In the genomic region with DNA sequence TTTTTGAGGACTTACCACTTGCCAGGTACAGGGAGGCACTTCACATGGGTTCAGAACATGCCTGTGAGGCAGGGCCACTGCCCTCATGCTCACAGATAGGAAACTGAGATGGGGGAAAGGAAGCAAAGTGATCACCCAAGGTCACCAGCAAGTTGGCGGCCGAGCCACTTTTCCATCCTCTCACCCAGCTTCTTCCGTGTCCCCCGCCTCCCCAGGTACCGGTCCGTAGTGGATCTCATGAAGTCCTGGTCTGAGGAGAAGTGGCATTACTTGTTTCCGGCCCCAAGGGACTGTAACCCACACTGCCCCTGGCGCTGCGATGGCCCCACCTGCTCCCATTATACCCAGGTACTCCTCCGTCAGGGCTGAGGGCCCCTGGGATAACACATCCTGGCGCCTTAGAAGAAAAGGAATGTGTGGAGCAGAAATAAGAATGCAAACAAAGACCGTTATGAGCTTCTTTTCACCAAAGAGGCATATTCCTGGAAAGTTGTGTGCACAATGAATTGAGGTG, we compare ENCODE assay signal across 25 cellular contexts. TPM values are rescaled to one million over a fixed set of nuclear protein-coding genes. Genes with fewer than 3 reads are reported as not detected.
DNase-seq lines count a peak whose midpoint lies in the region; ATAC-seq, FAIRE-seq and TF ChIP-seq lines count a peak whose summit lies in the region.
"Had no signal": no experiment of that assay in that cellular context is flagged by ENCODE, and none has a peak within 500 bp of the region (broad histone marks: within the 10 kb centered on the region; RNA-seq: fewer than 3 reads in every experiment).

No MANE protein-coding gene starts in this region.

- TF ChIP-seq CTCF in GM23338 (conservative IDR thresholded peaks at IDR 0.05; ENCODE audit: low read depth in 2 of 2) = no peak
- no peak for TF ChIP-seq CTCF in IMR-90 (conservative IDR thresholded peaks at IDR 0.05; ENCODE audit: low read depth, low read length)
- TF ChIP-seq CTCF in H1 (IDR thresholded peaks at IDR 0.05; ENCODE audit: control extremely low read depth in 1 of 3, insufficient read depth in 1 of 3, low read depth in 1 of 3, low read length in 3 of 3) = no peak
- no peak for TF ChIP-seq CTCF in osteoblast (IDR thresholded peaks at IDR 0.05; ENCODE audit: extremely low read depth, low read depth, low read length)
- TF ChIP-seq CTCF in hepatocyte (IDR thresholded peaks at IDR 0.05; ENCODE audit: poor library complexity) = no peak

- TF ChIP-seq POLR2A in IMR-90 (IDR thresholded peaks at IDR 0.05; ENCODE audit: low read depth, low read length) = no peak
- no peak for TF ChIP-seq POLR2A in H1 (IDR thresholded peaks at IDR 0.05; ENCODE audit: control extremely low read depth in 1 of 2, low read depth in 2 of 2, low read length in 2 of 2)

- H3K4me3 ChIP-seq in GM23338 (no peak overlapping the region), IMR-90 (ENCODE audit: insufficient read depth, low read depth, low read length) (no peak overlapping the region), H1 (ENCODE audit: extremely low read depth in 1 of 4, insufficient read depth in 2 of 4, low read depth in 3 of 4, low read length in 4 of 4) (no peak overlapping the region), osteoblast (ENCODE audit: insufficient read depth, low read length) (no peak overlapping the region), hepatocyte (no peak overlapping the region)
- H3K4me3 ChIP-seq: A549; BLaER1 treated with 17β-estradiol and CSF1 and Interleukin-3, amounts not matched to agents 10 nM and 100 nM had no signal

- no peaks in the 10 kb centered on the region for H3K4me1 ChIP-seq in GM23338 (ENCODE audit: insufficient read depth)
- no peaks in the 10 kb centered on the region for H3K4me1 ChIP-seq in IMR-90 (ENCODE audit: control insufficient read depth, insufficient read depth, low read length)
- H3K4me1 ChIP-seq in H1 (replicated peaks in 1 of 4; ENCODE audit: control insufficient read depth in 3 of 4, insufficient read depth in 4 of 4, low read length in 3 of 4) = no peaks in the 10 kb centered on the region
- H3K4me1 ChIP-seq in osteoblast (ENCODE audit: insufficient read depth, low read length) = no peaks in the 10 kb centered on the region
- H3K4me1 ChIP-seq in hepatocyte (ENCODE audit: insufficient read depth) = no peaks in the 10 kb centered on the region
- H3K4me1 ChIP-seq: A549; BE2C; BLaER1 treated with 17β-estradiol and CSF1 and Interleukin-3, amounts not matched to agents 10 nM and 100 nM had no signal

- H3K36me3 ChIP-seq in GM23338 (ENCODE audit: insufficient read depth) (no peaks in the 10 kb centered on the region), IMR-90 (ENCODE audit: control insufficient read depth, insufficient read depth, low read length) (no peaks in the 10 kb centered on the region), H1 (ENCODE audit: control insufficient read depth in 2 of 4, insufficient read depth in 4 of 4, low read length in 3 of 4) (no peaks in the 10 kb centered on the region), osteoblast (ENCODE audit: insufficient read depth, low read length) (no peaks in the 10 kb centered on the region), hepatocyte (replicated peaks; ENCODE audit: insufficient read depth, low read depth) (no peaks in the 10 kb centered on the region)
- H3K36me3 ChIP-seq: BE2C; BLaER1 treated with 17β-estradiol and CSF1 and Interleukin-3, amounts not matched to agents 10 nM and 100 nM had no signal

- H3K18ac ChIP-seq in IMR-90 (ENCODE audit: low read depth, low read length) (no peak overlapping the region), H1 (ENCODE audit: extremely low read depth, low read length) (no peak overlapping the region)

- H2AK9ac ChIP-seq in IMR-90 (replicated peaks; ENCODE audit: low read depth, low read length, poor library complexity) = no peak overlapping the region

- intact Hi-C loops in IMR-90 (cut with micrococcal nuclease) = no loop called here

- H2BK15ac ChIP-seq in IMR-90 (ENCODE audit: low read depth, low read length) (no peak overlapping the region), H1 (ENCODE audit: low read length) (no peak overlapping the region)

- no peak overlapping the region for H3K56ac ChIP-seq in IMR-90 (ENCODE audit: extremely low read depth, insufficient read depth, low read length)
- H3K56ac ChIP-seq in H1 (replicated peaks; ENCODE audit: insufficient read length, low read depth, low read length) = no peak overlapping the region

- H3K9ac ChIP-seq in IMR-90 (ENCODE audit: low read depth, low read length) = no peak overlapping the region
- no peak overlapping the region for H3K9ac ChIP-seq in H1 (replicated peaks in 1 of 4; ENCODE audit: extremely low read depth in 1 of 4, low read depth in 3 of 4, low read length in 3 of 4)
- H3K9ac ChIP-seq: BLaER1 treated with 17β-estradiol and CSF1 and Interleukin-3, amounts not matched to agents 10 nM and 100 nM had no signal

- WGBS in IMR-90 (ENCODE audit: extremely low coverage in 2 of 2, insufficient read length in 1 of 2), 2 experiments = no CpG with 5 or more reads among the region's 12 CpGs
- WGBS in H1 (ENCODE audit: extremely low coverage in 1 of 2, insufficient coverage in 1 of 2, insufficient read length in 1 of 2, insufficient replicate concordance in 2 of 2, low coverage in 1 of 2, low lambda C conversion rate in 2 of 2, missing lambda C conversion rate in 1 of 2), 2 experiments = 84% methylated on average over 12 of the region's 12 CpGs; no CpG with 5 or more reads in 1 of the 2 experiments
- 88% methylated on average over 12 of the region's 12 CpGs for WGBS in hepatocyte (ENCODE audit: low lambda C conversion rate, missing lambda C conversion rate)

- POLR2A ChIA-PET in IMR-90 (lab: Charles Lee; ENCODE audit: unreplicated experiment) = no interaction called here
- POLR2A ChIA-PET in H1 (lab: Charles Lee; ENCODE audit: partially characterized antibody) = no interaction called here
- POLR2A ChIA-PET in activated CD4-positive, alpha-beta T cell treated with anti-CD3 and anti-CD28 coated beads, Interleukin-2, amount 10 ng/mL, durations not matched to agents 7 days and 5 days (lab: Charles Lee) = no interaction called here

- H3K27ac ChIP-seq in GM23338 (ENCODE audit: low read depth) (no peak overlapping the region), IMR-90 (ENCODE audit: insufficient read depth, low read length) (no peak overlapping the region), H1 (ENCODE audit: low read depth, low read length) (no peak overlapping the region), osteoblast (ENCODE audit: low read depth, low read length) (no peak overlapping the region), hepatocyte (no peak overlapping the region)
- H3K27ac ChIP-seq: A549; BLaER1 treated with 17β-estradiol and CSF1 and Interleukin-3, amounts not matched to agents 10 nM and 100 nM had no signal

- H2AFZ ChIP-seq in GM23338 (peak overlapping the region; percentile 72), IMR-90 (replicated peaks; ENCODE audit: low read length, poor library complexity) (peak overlapping the region; percentile 27), H1 (ENCODE audit: low read length) (no peak overlapping the region), osteoblast (ENCODE audit: low read length) (peak overlapping the region; percentile 66), hepatocyte (no peak overlapping the region)

- H2AK5ac ChIP-seq in IMR-90 (ENCODE audit: low read depth, low read length) (no peak overlapping the region), H1 (ENCODE audit: low read depth, low read length) (no peak overlapping the region)

- H2BK12ac ChIP-seq in H1 (ENCODE audit: low read depth, low read length) = no peak overlapping the region

- H3K79me1 ChIP-seq in IMR-90 (ENCODE audit: low read depth in 1 of 2, low read length in 2 of 2) = no peaks in the 10 kb centered on the region
- H3K79me1 ChIP-seq in H1 (ENCODE audit: low read depth, low read length) = no peaks in the 10 kb centered on the region

- dilution Hi-C loops in IMR-90 (cut with HindIII; ENCODE audit: low sequenced_read_pairs, unreplicated experiment) = no loop called here

- H3F3A ChIP-seq in GM23338 (replicated peaks; ENCODE audit: low read depth) = no peaks in the 10 kb centered on the region

- H4K20me1 ChIP-seq in GM23338 (replicated peaks; ENCODE audit: insufficient read depth) (no peaks in the 10 kb centered on the region), IMR-90 (ENCODE audit: insufficient read depth, low read length) (no peaks in the 10 kb centered on the region), H1 (replicated peaks in 1 of 2; ENCODE audit: control insufficient read depth in 1 of 2, insufficient read depth in 2 of 2, low read length in 2 of 2) (no peaks in the 10 kb centered on the region), osteoblast (ENCODE audit: insufficient read depth, low read length) (no peaks in the 10 kb centered on the region), hepatocyte (ENCODE audit: insufficient read depth, poor library complexity, severe bottlenecking) (no peaks in the 10 kb centered on the region)
- H4K20me1 ChIP-seq: BLaER1 treated with 17β-estradiol and CSF1 and Interleukin-3, amounts not matched to agents 10 nM and 100 nM had no signal

- no peak overlapping the region for H3K4me3 Mint-ChIP-seq in GM23338
- no peak overlapping the region for H3K4me3 Mint-ChIP-seq in activated CD4-positive, alpha-beta T cell treated with anti-CD3 and anti-CD28 coated beads, Interleukin-2, amount 10 ng/mL, durations not matched to agents 7 days and 5 days
- H3K4me3 Mint-ChIP-seq: CD14-positive monocyte; CD4-positive, alpha-beta T cell; CD8-positive, alpha-beta memory T cell; H9 had no signal

- H3K14ac ChIP-seq in IMR-90 (replicated peaks; ENCODE audit: low read depth, low read length) (no peak overlapping the region), H1 (ENCODE audit: insufficient read length) (no peak overlapping the region)

- in situ Hi-C loops in IMR-90 (cut with MboI; ENCODE audit: low sequenced_read_pairs) = no loop called here

- H2BK20ac ChIP-seq in IMR-90 (ENCODE audit: low read depth, low read length) (no peak overlapping the region), H1 (ENCODE audit: low read length) (no peak overlapping the region)

- BruUV-seq in IMR-90 (replicated peaks; lab: Mats Ljungman, UMichigan) = no TSS peak

- ATAC-seq in GM23338 (no peak), IMR-90 (ENCODE audit: low read depth) (no peak), GM19467 (IDR thresholded peaks at IDR 0.05; ENCODE audit: unreplicated experiment) (no peak)
- ATAC-seq: A549, HCT116 had no signal

- H3K9me3 Mint-ChIP-seq in GM23338 = no peaks in the 10 kb centered on the region
- H3K9me3 Mint-ChIP-seq in activated CD4-positive, alpha-beta T cell treated with anti-CD3 and anti-CD28 coated beads, Interleukin-2, amount 10 ng/mL, durations not matched to agents 7 days and 5 days = no peaks in the 10 kb centered on the region
- H3K9me3 Mint-ChIP-seq: CD14-positive monocyte; CD4-positive, alpha-beta T cell; CD8-positive, alpha-beta memory T cell; H9 had no signal

- H4K5ac ChIP-seq in IMR-90 (ENCODE audit: low read depth, low read length) (no peak overlapping the region), H1 (ENCODE audit: insufficient read length, low read depth, low read length) (no peak overlapping the region)

- no peak for FAIRE-seq in H1 (lab: Jason Lieb, UNC)
- FAIRE-seq: A549, D721Med, G401.6, GM12892 had no signal

- H4K91ac ChIP-seq in IMR-90 (ENCODE audit: insufficient read depth, low read depth, low read length) (no peak overlapping the region), H1 (replicated peaks; ENCODE audit: insufficient read length, low read length) (no peak overlapping the region)

- no peaks in the 10 kb centered on the region for H3K27me3 ChIP-seq in GM23338 (ENCODE audit: insufficient read depth)
- peaks cover 13% of the 10 kb centered on the region; the same call in 1 of the 2 replicates for H3K27me3 ChIP-seq in IMR-90 (ENCODE audit: control insufficient read depth, insufficient read depth, low read length)
- H3K27me3 ChIP-seq in H1 (replicated peaks in 1 of 4; ENCODE audit: control insufficient read depth in 3 of 4, extremely low read depth in 1 of 4, insufficient read depth in 3 of 4, low read length in 3 of 4) = no peaks in the 10 kb centered on the region
- no peaks in the 10 kb centered on the region for H3K27me3 ChIP-seq in osteoblast (ENCODE audit: insufficient read depth, low read length)
- H3K27me3 ChIP-seq in hepatocyte = no peaks in the 10 kb centered on the region
- H3K27me3 ChIP-seq: BE2C; BLaER1 treated with 17β-estradiol and CSF1 and Interleukin-3, amounts not matched to agents 10 nM and 100 nM had no signal

- no peak overlapping the region for H3K4me2 ChIP-seq in GM23338
- no peak overlapping the region for H3K4me2 ChIP-seq in IMR-90 (ENCODE audit: low read depth, low read length)
- no peak overlapping the region for H3K4me2 ChIP-seq in H1 (ENCODE audit: insufficient read depth in 1 of 2, low read depth in 2 of 2, low read length in 2 of 2)
- H3K4me2 ChIP-seq in osteoblast (ENCODE audit: insufficient read depth, low read length) = no peak overlapping the region
- no peak overlapping the region for H3K4me2 ChIP-seq in hepatocyte
- H3K4me2 ChIP-seq: A549; BLaER1 treated with 17β-estradiol and CSF1 and Interleukin-3, amounts not matched to agents 10 nM and 100 nM had no signal

- no peak overlapping the region for H3K27ac Mint-ChIP-seq in GM23338
- H3K27ac Mint-ChIP-seq in activated CD4-positive, alpha-beta T cell treated with anti-CD3 and anti-CD28 coated beads, Interleukin-2, amount 10 ng/mL, durations not matched to agents 7 days and 5 days = no peak overlapping the region
- H3K27ac Mint-ChIP-seq: CD14-positive monocyte; CD4-positive, alpha-beta T cell; H9 had no signal

- DNase-seq in GM23338 (ENCODE audit: low spot score) (no peak), IMR-90 (no peak), H1 (ENCODE audit: low read depth in 1 of 2, low spot score in 2 of 2) (no peak), osteoblast (ENCODE audit: insufficient read length, low spot score, missing footprints) (no peak), nucleus accumbens (lab: John Stamatoyannopoulos, UW) (no peak), hepatocyte (ENCODE audit: low spot score) (no peak)
- no peak for DNase-seq in activated CD4-positive, alpha-beta T cell treated with anti-CD3 and anti-CD28 coated beads, Interleukin-2, amount 10 ng/mL, durations not matched to agents 7 days and 5 days
- DNase-seq: 8988T; ACHN; AML-193; BE2C; CD4-positive, alpha-beta T cell; CD8-positive, alpha-beta memory T cell; DMS 273 treated with DMSO at 0.1 percent for 48 hours; DND-41; H9 had no signal

- H3K4me1 Mint-ChIP-seq in GM23338 = peaks cover 5% of the 10 kb centered on the region; the same call in 2 of the 3 replicates
- H3K4me1 Mint-ChIP-seq in activated CD4-positive, alpha-beta T cell treated with anti-CD3 and anti-CD28 coated beads, Interleukin-2, amount 10 ng/mL, durations not matched to agents 7 days and 5 days = no peaks in the 10 kb centered on the region
- H3K4me1 Mint-ChIP-seq: CD14-positive monocyte; CD8-positive, alpha-beta memory T cell had no signal

- H3K9me2 ChIP-seq in GM23338 (ENCODE audit: insufficient read depth) (no peaks in the 10 kb centered on the region), hepatocyte (replicated peaks; ENCODE audit: insufficient read depth) (no peaks in the 10 kb centered on the region)

- H3K9me3 ChIP-seq in IMR-90 (ENCODE audit: control insufficient read depth, insufficient read depth, low read length) (no peaks in the 10 kb centered on the region), H1 (ENCODE audit: insufficient read depth in 2 of 2, low read depth in 1 of 2, low read length in 1 of 2) (no peaks in the 10 kb centered on the region), osteoblast (ENCODE audit: low read depth, low read length) (no peaks in the 10 kb centered on the region), hepatocyte (ENCODE audit: low read depth) (no peaks in the 10 kb centered on the region)
- H3K9me3 ChIP-seq: A549; BE2C; BLaER1 treated with 17β-estradiol and CSF1 and Interleukin-3, amounts not matched to agents 10 nM and 100 nM had no signal

- no peaks in the 10 kb centered on the region for H3K9me1 ChIP-seq in IMR-90 (ENCODE audit: insufficient read depth, low read length)

- H3K23me2 ChIP-seq in H1 (ENCODE audit: low read depth, low read length) = no peaks in the 10 kb centered on the region

- no peaks in the 10 kb centered on the region for H3K36me3 Mint-ChIP-seq in GM23338 (ENCODE audit: low read depth)
- no peaks in the 10 kb centered on the region for H3K36me3 Mint-ChIP-seq in activated CD4-positive, alpha-beta T cell treated with anti-CD3 and anti-CD28 coated beads, Interleukin-2, amount 10 ng/mL, durations not matched to agents 7 days and 5 days (ENCODE audit: low read depth)
- H3K36me3 Mint-ChIP-seq: CD14-positive monocyte; CD8-positive, alpha-beta memory T cell had no signal

- no peak for TF ChIP-seq RAD21 in IMR-90 (IDR thresholded peaks at IDR 0.05; ENCODE audit: low read length)
- no peak for TF ChIP-seq RAD21 in H1 (IDR thresholded peaks at IDR 0.05 in 1 of 2, conservative IDR thresholded peaks at IDR 0.05 in 1 of 2; ENCODE audit: low read depth in 2 of 2, low read length in 2 of 2)

- H2BK120ac ChIP-seq in IMR-90 (ENCODE audit: low read depth, low read length) = no peak overlapping the region
- no peak overlapping the region for H2BK120ac ChIP-seq in H1 (replicated peaks; ENCODE audit: low read depth, low read length)

- H3K23ac ChIP-seq in IMR-90 (ENCODE audit: low read depth, low read length) (no peak overlapping the region), H1 (ENCODE audit: insufficient read length) (no peak overlapping the region)

- no peaks in the 10 kb centered on the region for H3K27me3 Mint-ChIP-seq in GM23338 (ENCODE audit: insufficient read depth, low read depth, poor library complexity)
- no peaks in the 10 kb centered on the region for H3K27me3 Mint-ChIP-seq in activated CD4-positive, alpha-beta T cell treated with anti-CD3 and anti-CD28 coated beads, Interleukin-2, amount 10 ng/mL, durations not matched to agents 7 days and 5 days
- H3K27me3 Mint-ChIP-seq: CD4-positive, alpha-beta T cell had no signal

- H3K4ac ChIP-seq in IMR-90 (ENCODE audit: low read depth, low read length) (no peak overlapping the region), H1 (replicated peaks; ENCODE audit: insufficient read length, low read depth, low read length) (no peak overlapping the region)

- no peak overlapping the region for H4K8ac ChIP-seq in IMR-90 (ENCODE audit: low read depth in 2 of 2, low read length in 2 of 2)
- peak overlapping the region; percentile 38; the same call in 1 of the 2 replicates for H4K8ac ChIP-seq in H1 (ENCODE audit: extremely low read depth, insufficient read depth, low read length)

- CTCF ChIA-PET in IMR-90 (lab: Yijun Ruan, JAX) = interaction anchor here (0.6 kb wide), 1 partner anchor 48 kb away, joined by 3 read pairs; no protein-coding TSS in a partner anchor
- CTCF ChIA-PET in H1 (lab: Charles Lee; ENCODE audit: partially characterized antibody) = interaction anchor here (0.7 to 1.7 kb wide), 5 partner anchors 33 to 161 kb away, joined by 3 to 6 read pairs (median 3); no protein-coding TSS in a partner anchor
- CTCF ChIA-PET in activated CD4-positive, alpha-beta T cell treated with anti-CD3 and anti-CD28 coated beads, Interleukin-2, amount 10 ng/mL, durations not matched to agents 7 days and 5 days (lab: Charles Lee) = interaction anchor here (1.2 kb wide), 1 partner anchor 11 kb away, joined by 3 read pairs; no protein-coding TSS in a partner anchor

- no peak overlapping the region for H2BK5ac ChIP-seq in IMR-90 (ENCODE audit: low read depth, low read length, poor library complexity, severe bottlenecking)
- H2BK5ac ChIP-seq in H1 (ENCODE audit: low read depth, low read length) = no peak overlapping the region

- H3K79me2 ChIP-seq in GM23338 (replicated peaks; ENCODE audit: insufficient read depth) = no peaks in the 10 kb centered on the region
- no peaks in the 10 kb centered on the region for H3K79me2 ChIP-seq in H1 (ENCODE audit: control insufficient read depth in 1 of 2, insufficient read depth in 2 of 2, low read length in 2 of 2)
- H3K79me2 ChIP-seq in osteoblast (ENCODE audit: insufficient read depth, low read length) = no peaks in the 10 kb centered on the region
- H3K79me2 ChIP-seq in hepatocyte = no peaks in the 10 kb centered on the region

- TF ChIP-seq EP300 in H1 (IDR thresholded peaks at IDR 0.05; ENCODE audit: borderline replicate concordance in 1 of 2, low read depth in 2 of 2, low read length in 2 of 2) = no peak

RNA-seq across cellular contexts. Expression of a gene that starts 6.4 kb away (rescaled TPM):
- total RNA-seq in GM23338 (2014; rRNA removed; shearing (Covaris generic)) = not detected in 2 replicates
- polyA plus RNA-seq in GM23338 (2016; fragmentation: Nextera tagmentation; extraction: Ambion mirVana) = not detected in 2 replicates
- not detected in 2 replicates for total RNA-seq in IMR-90 (2012; rRNA removed)
- polyA plus RNA-seq in IMR-90 (2012; rRNA removed) = not detected in 2 replicates
- polyA plus RNA-seq in IMR-90 (2012; cell fraction: cytosol; rRNA removed) = not detected in 2 replicates
- not detected in 2 replicates for polyA plus RNA-seq in IMR-90 (2012; cell fraction: nucleus; rRNA removed; ENCODE audit: low replicate concordance)
- total RNA-seq in H1 (2021; fragmentation: NEBNext Ultra II Directional; extraction: Animal tissue kit (Norgen Biotek cat#: 25700)) = not detected in 2 replicates
- 0.06 TPM in 1 of 2 replicates, not detected in the other for polyA plus RNA-seq in H1 (2011; rRNA removed)
- not detected for polyA plus RNA-seq in H1 (2011; cell fraction: cytosol; rRNA removed)
- 0.16 TPM for polyA plus RNA-seq in H1 (2011; cell fraction: nucleus; rRNA removed)
- not detected in 4 replicates for polyA plus RNA-seq in H1 (2012, experiment 1 of 2)
- polyA plus RNA-seq in H1 (2012, experiment 2 of 2) = not detected
- 0.06 TPM for polyA plus RNA-seq in H1 (2013, experiment 1 of 2)
- polyA plus RNA-seq in H1 (2013, experiment 2 of 2) = 0.04 TPM
- polyA minus RNA-seq in H1 (2011; rRNA and poly(A)+ RNA removed) = 0.13 TPM in 1 of 2 replicates, not detected in the other
- polyA minus RNA-seq in H1 (2011; cell fraction: cytosol; rRNA and poly(A)+ RNA removed) = not detected
- not detected for polyA minus RNA-seq in H1 (2011; cell fraction: nucleus; rRNA and poly(A)+ RNA removed)
- not detected in 2 replicates for total RNA-seq in osteoblast
- total RNA-seq in hepatocyte = 0.23 TPM in 1 of 2 replicates, not detected in the other
- 0.21 TPM in 1 of 2 replicates, not detected in the other for polyA plus RNA-seq in hepatocyte
- not detected for total RNA-seq in activated CD4-positive, alpha-beta T cell treated with anti-CD3 and anti-CD28 coated beads, Interleukin-2, amount 10 ng/mL, durations not matched to agents 7 days and 5 days
- total RNA-seq: CD4-positive, alpha-beta T cell; CD8-positive, alpha-beta memory T cell; H4; H9 had no signal
- polyA plus RNA-seq: CD14-positive monocyte; CD8-positive, alpha-beta memory T cell had no signal

RNA-seq across cellular contexts. Expression of a gene that starts 12.3 kb away (rescaled TPM):
- total RNA-seq in GM23338 (2014; rRNA removed; shearing (Covaris generic)) = not detected in 2 replicates
- not detected in 2 replicates for polyA plus RNA-seq in GM23338 (2016; fragmentation: Nextera tagmentation; extraction: Ambion mirVana)
- not detected in 2 replicates for total RNA-seq in IMR-90 (2012; rRNA removed)
- polyA plus RNA-seq in IMR-90 (2012; rRNA removed) = not detected in 2 replicates
- polyA plus RNA-seq in IMR-90 (2012; cell fraction: cytosol; rRNA removed) = not detected in 2 replicates
- not detected in 2 replicates for polyA plus RNA-seq in IMR-90 (2012; cell fraction: nucleus; rRNA removed; ENCODE audit: low replicate concordance)
- total RNA-seq in H1 (2021; fragmentation: NEBNext Ultra II Directional; extraction: Animal tissue kit (Norgen Biotek cat#: 25700)) = not detected in 2 replicates
- 0.03 TPM in 1 of 2 replicates, not detected in the other for polyA plus RNA-seq in H1 (2011; rRNA removed)
- 0.04 TPM for polyA plus RNA-seq in H1 (2011; cell fraction: cytosol; rRNA removed)
- not detected for polyA plus RNA-seq in H1 (2011; cell fraction: nucleus; rRNA removed)
- 0.10 to 0.11 TPM in 2 of 4 replicates, not detected in the others for polyA plus RNA-seq in H1 (2012, experiment 1 of 2)
- polyA plus RNA-seq in H1 (2012, experiment 2 of 2) = 0.03 TPM
- polyA plus RNA-seq in H1 (2013, experiment 1 of 2) = not detected
- 0.02 TPM for polyA plus RNA-seq in H1 (2013, experiment 2 of 2)
- polyA minus RNA-seq in H1 (2011; rRNA and poly(A)+ RNA removed) = not detected in 2 replicates
- polyA minus RNA-seq in H1 (2011; cell fraction: cytosol; rRNA and poly(A)+ RNA removed) = not detected
- polyA minus RNA-seq in H1 (2011; cell fraction: nucleus; rRNA and poly(A)+ RNA removed) = not detected
- not detected in 2 replicates for total RNA-seq in osteoblast
- 66.7 and 88.0 TPM in 2 replicates for total RNA-seq in hepatocyte
- 27.9 and 38.2 TPM in 2 replicates for polyA plus RNA-seq in hepatocyte
- not detected for total RNA-seq in activated CD4-positive, alpha-beta T cell treated with anti-CD3 and anti-CD28 coated beads, Interleukin-2, amount 10 ng/mL, durations not matched to agents 7 days and 5 days
- total RNA-seq: CD4-positive, alpha-beta T cell; CD8-positive, alpha-beta memory T cell; H4; H9 had no signal
- polyA plus RNA-seq: CD14-positive monocyte; CD8-positive, alpha-beta memory T cell had no signal

RNA-seq across cellular contexts. Expression of a gene that starts 32.2 kb away (rescaled TPM):
- total RNA-seq in GM23338 (2014; rRNA removed; shearing (Covaris generic)) = 1.6 and 3.5 TPM in 2 replicates
- 0.73 and 0.87 TPM in 2 replicates for polyA plus RNA-seq in GM23338 (2016; fragmentation: Nextera tagmentation; extraction: Ambion mirVana)
- 6.5 and 7.2 TPM in 2 replicates for total RNA-seq in IMR-90 (2012; rRNA removed)
- 3.3 and 3.4 TPM in 2 replicates for polyA plus RNA-seq in IMR-90 (2012; rRNA removed)
- 1.9 and 2.1 TPM in 2 replicates for polyA plus RNA-seq in IMR-90 (2012; cell fraction: cytosol; rRNA removed)
- polyA plus RNA-seq in IMR-90 (2012; cell fraction: nucleus; rRNA removed; ENCODE audit: low replicate concordance) = 1.6 and 3.2 TPM in 2 replicates
- 2.0 and 2.1 TPM in 2 replicates for total RNA-seq in H1 (2021; fragmentation: NEBNext Ultra II Directional; extraction: Animal tissue kit (Norgen Biotek cat#: 25700))
- polyA plus RNA-seq in H1 (2011; rRNA removed) = 1.1 and 1.2 TPM in 2 replicates
- 1.1 TPM for polyA plus RNA-seq in H1 (2011; cell fraction: cytosol; rRNA removed)
- 1.9 TPM for polyA plus RNA-seq in H1 (2011; cell fraction: nucleus; rRNA removed)
- 1.3 to 1.7 TPM (median 1.6 TPM) in 4 replicates for polyA plus RNA-seq in H1 (2012, experiment 1 of 2)
- 1.5 TPM for polyA plus RNA-seq in H1 (2012, experiment 2 of 2)
- polyA plus RNA-seq in H1 (2013, experiment 1 of 2) = 2.0 TPM
- 2.5 TPM for polyA plus RNA-seq in H1 (2013, experiment 2 of 2)
- 1.5 and 2.8 TPM in 2 replicates for polyA minus RNA-seq in H1 (2011; rRNA and poly(A)+ RNA removed)
- polyA minus RNA-seq in H1 (2011; cell fraction: cytosol; rRNA and poly(A)+ RNA removed) = 1.1 TPM
- 1.2 TPM for polyA minus RNA-seq in H1 (2011; cell fraction: nucleus; rRNA and poly(A)+ RNA removed)
- total RNA-seq in osteoblast = 7.1 and 7.2 TPM in 2 replicates
- total RNA-seq in hepatocyte = 6.7 and 6.8 TPM in 2 replicates
- 2.3 and 4.6 TPM in 2 replicates for polyA plus RNA-seq in hepatocyte
- 1 to 10 TPM; 4.8 to 4.9 TPM for total RNA-seq in activated CD4-positive, alpha-beta T cell treated with anti-CD3 and anti-CD28 coated beads, Interleukin-2, amount 10 ng/mL, durations not matched to agents 7 days and 5 days

Comparison
In these comparisons a context has a peak if more than half of its experiments do, and no peak if none do; other contexts are left out.
1. H2AFZ ChIP-seq: peak in GM23338 (single experiment), IMR-90 (single experiment) and osteoblast (single experiment); none in H1 (single experiment) and hepatocyte (single experiment).
2. RNA of a gene that starts 12.3 kb away (total RNA-seq): 66.7 to 88.0 TPM in hepatocyte; not detected in H1, not detected in GM23338, not detected in IMR-90, not detected in osteoblast and not detected in activated CD4-positive, alpha-beta T cell treated with anti-CD3 and anti-CD28 coated beads, Interleukin-2, amount 10 ng/mL, durations not matched to agents 7 days and 5 days; every median in the first group is over 10 times any median in the second.